26 cellular contexts compared by ENCODE assay signal in genomic region chr4:21992330-21992729, GRCh38. TPM values are rescaled to one million over a fixed set of nuclear protein-coding genes. Genes with fewer than 3 reads are reported as not detected.
DNase-seq lines count a peak whose midpoint lies in the region; ATAC-seq and TF ChIP-seq lines count a peak whose summit lies in the region.
"Had no signal": no experiment of that assay in that cellular context is flagged by ENCODE, and none has a peak within 500 bp of the region (broad histone marks: within the 10 kb centered on the region; RNA-seq: fewer than 3 reads in every experiment).

No MANE protein-coding gene starts in this region.

- H3K4me3 ChIP-seq in AG10803 (ENCODE audit: low read length), result no peak overlapping the region
- H3K4me3 ChIP-seq: esophagus squamous epithelium, lower lobe of right lung had no signal

- ATAC-seq in HG02970 (IDR thresholded peaks at IDR 0.05; ENCODE audit: low FRiP score, unreplicated experiment), result no peak
- ATAC-seq in GM18519 (IDR thresholded peaks at IDR 0.05; ENCODE audit: low FRiP score, unreplicated experiment), result no peak
- ATAC-seq: effector memory CD8-positive, alpha-beta T cell; lower lobe of right lung had no signal

- no peak for TF ChIP-seq CTCF in AG10803 (conservative IDR thresholded peaks at IDR 0.05; ENCODE audit: low read length)

- peak; percentile 40 for DNase-seq in AG10803 (ENCODE audit: low read depth)
- DNase-seq in M059J (ENCODE audit: low read depth), result peak; percentile 26
- DNase-seq in cerebellar cortex (ENCODE audit: low spot score), result peak; percentile 39
- peak; percentile 12 for DNase-seq in myocyte (ENCODE audit: low read depth)
- DNase-seq in HUDEP-2 (lab: John Stamatoyannopoulos, UW; ENCODE audit: unreplicated experiment in 76 of 76), result no peak
- no peak for DNase-seq in COR-L47 (lab: John Stamatoyannopoulos, UW)
- DNase-seq: activated B cell treated with CpG ODN at 0.5 μM for 24 hours; activated CD4-positive, alpha-beta memory T cell treated with anti-CD3 and anti-CD28 coated beads, Interleukin-2, amount 10 ng/mL, durations not matched to agents 7 days and 5 days; DMS 273 treated with DMSO at 0.1 percent for 48 hours; effector memory CD8-positive, alpha-beta T cell; esophagus squamous epithelium; GF-D8; hippocampal formation; KG1; lower lobe of right lung; NCI-H1092; NCI-H2081 treated with DMSO at 0.1 percent for 48 hours; NCI-H446 treated with DMSO at 0.1 percent for 48 hours; NK-92 treated with Interleukin-12 subunit alpha and Interleukin-12 subunit beta, amount 100 ng/mL, for 24 hours; retina had no signal

RNA-seq across cellular contexts. Expression of gene KCNIP4, which starts 43.8 kb away (rescaled TPM):
- total RNA-seq in M059J (2014; rRNA removed; shearing (Covaris generic)), result 0.15 TPM in 1 of 2 replicates, not detected in the other
- not detected in 2 replicates for total RNA-seq in myocyte
- polyA plus RNA-seq in myocyte (2012), result 0.30 TPM
- total RNA-seq: A673; activated B cell treated with CpG ODN at 0.5 μM for 24 hours; activated CD4-positive, alpha-beta memory T cell treated with anti-CD3 and anti-CD28 coated beads, Interleukin-2, amount 10 ng/mL, durations not matched to agents 7 days and 5 days; H1; lower lobe of right lung; SK-MEL-5; T-helper 2 cell treated with Interferon-gamma antibody and Interleukin-4, amounts not matched to agents 100 ng/mL and 5 ng/mL, for 36 hours had no signal

Comparison
In these comparisons a context has a peak if more than half of its experiments do, and no peak if none do; other contexts are left out.
1. DNase-seq: peak in AG10803 (single experiment), M059J (single experiment), cerebellar cortex (single experiment) and myocyte (single experiment); none in HUDEP-2 (0 of 76) and COR-L47 (single experiment).